ENCODE assay signal across 1 cellular context in genomic region chr16:19108409-19109287, GRCh38.
TF ChIP-seq lines count a peak whose summit lies in the region.

No MANE protein-coding gene starts in this region.

TF ChIP-seq in GM12878, 131 proteins besides CTCF, POLR2A, EP300 and RAD21:
- no peak for TF ChIP-seq EGR1 (IDR thresholded peaks at IDR 0.05; ENCODE audit: borderline replicate concordance in 1 of 2, low read depth in 2 of 2, low read length in 2 of 2)
- no peak for TF ChIP-seq GATAD2B (conservative IDR thresholded peaks at IDR 0.05; ENCODE audit: low read depth)
- TF ChIP-seq HDGF (IDR thresholded peaks at IDR 0.05) = no peak
- TF ChIP-seq JUNB (IDR thresholded peaks at IDR 0.05) = no peak
- TF ChIP-seq NR2C2 (IDR thresholded peaks at IDR 0.05; ENCODE audit: borderline replicate concordance, control insufficient read depth, insufficient read length, low read depth) = no peak
- TF ChIP-seq YY1 (IDR thresholded peaks at IDR 0.05; ENCODE audit: low read depth, low read length) = no peak
- TF ChIP-seq EED (IDR thresholded peaks at IDR 0.05; ENCODE audit: low read depth) = 0 out of 2 replicates have a peak, but pooled peaks have one; percentile 21
- TF ChIP-seq RELB (IDR thresholded peaks at IDR 0.05; ENCODE audit: low read depth) = no peak
- peak; percentile 29; the same call in 1 of the 2 replicates for TF ChIP-seq RUNX3 (IDR thresholded peaks at IDR 0.05; ENCODE audit: low read length)
- no peak for TF ChIP-seq YBX1 (IDR thresholded peaks at IDR 0.05)
- TF ChIP-seq IKZF1 (conservative IDR thresholded peaks at IDR 0.05) = 0 out of 2 replicates have a peak, but pooled peaks have one; percentile 35
- TF ChIP-seq SPI1 (IDR thresholded peaks at IDR 0.05; ENCODE audit: borderline replicate concordance, insufficient read depth, low read depth, low read length) = 0 out of 2 replicates have a peak, but pooled peaks have one; percentile 3
- 0 out of 2 replicates have a peak, but pooled peaks have one; percentile 22 for TF ChIP-seq MTA2 (IDR thresholded peaks at IDR 0.05; ENCODE audit: low read depth)
- TF ChIP-seq MEF2B (IDR thresholded peaks at IDR 0.05; ENCODE audit: partially characterized antibody, poor library complexity, severe bottlenecking) = peak; percentile 82
- no peak for TF ChIP-seq KDM1A (IDR thresholded peaks at IDR 0.05; ENCODE audit: borderline replicate concordance)
- TF ChIP-seq, protein P1, sequence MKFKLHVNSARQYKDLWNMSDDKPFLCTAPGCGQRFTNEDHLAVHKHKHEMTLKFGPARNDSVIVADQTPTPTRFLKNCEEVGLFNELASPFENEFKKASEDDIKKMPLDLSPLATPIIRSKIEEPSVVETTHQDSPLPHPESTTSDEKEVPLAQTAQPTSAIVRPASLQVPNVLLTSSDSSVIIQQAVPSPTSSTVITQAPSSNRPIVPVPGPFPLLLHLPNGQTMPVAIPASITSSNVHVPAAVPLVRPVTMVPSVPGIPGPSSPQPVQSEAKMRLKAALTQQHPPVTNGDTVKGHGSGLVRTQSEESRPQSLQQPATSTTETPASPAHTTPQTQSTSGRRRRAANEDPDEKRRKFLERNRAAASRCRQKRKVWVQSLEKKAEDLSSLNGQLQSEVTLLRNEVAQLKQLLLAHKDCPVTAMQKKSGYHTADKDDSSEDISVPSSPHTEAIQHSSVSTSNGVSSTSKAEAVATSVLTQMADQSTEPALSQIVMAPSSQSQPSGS (IDR thresholded peaks at IDR 0.05; ENCODE audit: low read length) = no peak
- TF ChIP-seq SIN3A (IDR thresholded peaks at IDR 0.05; ENCODE audit: low read depth, low read length) = no peak
- peak in 1 of 2 experiments; percentile 18; a peak in 2 of 4 replicates for TF ChIP-seq IKZF2 (IDR thresholded peaks at IDR 0.05)
- no peak for TF ChIP-seq MTA3 (IDR thresholded peaks at IDR 0.05; ENCODE audit: borderline replicate concordance, low read length)
- TF ChIP-seq REST (IDR thresholded peaks at IDR 0.05; ENCODE audit: low read depth, low read length) = no peak
- TF ChIP-seq TBL1XR1 (IDR thresholded peaks at IDR 0.05; ENCODE audit: low read depth, low read length) = no peak
- no peak for TF ChIP-seq NFYA (IDR thresholded peaks at IDR 0.05; ENCODE audit: borderline replicate concordance, low read depth, low read length)
- TF ChIP-seq RCOR1 (conservative IDR thresholded peaks at IDR 0.05; ENCODE audit: low read depth, low read length) = no peak
- 0 out of 2 replicates have a peak, but pooled peaks have one; percentile 13 for TF ChIP-seq ATF7 (IDR thresholded peaks at IDR 0.05; ENCODE audit: low read depth)
- TF ChIP-seq, protein P2, sequence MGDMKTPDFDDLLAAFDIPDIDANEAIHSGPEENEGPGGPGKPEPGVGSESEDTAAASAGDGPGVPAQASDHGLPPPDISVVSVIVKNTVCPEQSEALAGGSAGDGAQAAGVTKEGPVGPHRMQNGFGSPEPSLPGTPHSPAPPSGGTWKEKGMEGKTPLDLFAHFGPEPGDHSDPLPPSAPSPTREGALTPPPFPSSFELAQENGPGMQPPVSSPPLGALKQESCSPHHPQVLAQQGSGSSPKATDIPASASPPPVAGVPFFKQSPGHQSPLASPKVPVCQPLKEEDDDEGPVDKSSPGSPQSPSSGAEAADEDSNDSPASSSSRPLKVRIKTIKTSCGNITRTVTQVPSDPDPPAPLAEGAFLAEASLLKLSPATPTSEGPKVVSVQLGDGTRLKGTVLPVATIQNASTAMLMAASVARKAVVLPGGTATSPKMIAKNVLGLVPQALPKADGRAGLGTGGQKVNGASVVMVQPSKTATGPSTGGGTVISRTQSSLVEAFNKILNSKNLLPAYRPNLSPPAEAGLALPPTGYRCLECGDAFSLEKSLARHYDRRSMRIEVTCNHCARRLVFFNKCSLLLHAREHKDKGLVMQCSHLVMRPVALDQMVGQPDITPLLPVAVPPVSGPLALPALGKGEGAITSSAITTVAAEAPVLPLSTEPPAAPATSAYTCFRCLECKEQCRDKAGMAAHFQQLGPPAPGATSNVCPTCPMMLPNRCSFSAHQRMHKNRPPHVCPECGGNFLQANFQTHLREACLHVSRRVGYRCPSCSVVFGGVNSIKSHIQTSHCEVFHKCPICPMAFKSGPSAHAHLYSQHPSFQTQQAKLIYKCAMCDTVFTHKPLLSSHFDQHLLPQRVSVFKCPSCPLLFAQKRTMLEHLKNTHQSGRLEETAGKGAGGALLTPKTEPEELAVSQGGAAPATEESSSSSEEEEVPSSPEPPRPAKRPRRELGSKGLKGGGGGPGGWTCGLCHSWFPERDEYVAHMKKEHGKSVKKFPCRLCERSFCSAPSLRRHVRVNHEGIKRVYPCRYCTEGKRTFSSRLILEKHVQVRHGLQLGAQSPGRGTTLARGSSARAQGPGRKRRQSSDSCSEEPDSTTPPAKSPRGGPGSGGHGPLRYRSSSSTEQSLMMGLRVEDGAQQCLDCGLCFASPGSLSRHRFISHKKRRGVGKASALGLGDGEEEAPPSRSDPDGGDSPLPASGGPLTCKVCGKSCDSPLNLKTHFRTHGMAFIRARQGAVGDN (IDR thresholded peaks at IDR 0.05) = 0 out of 2 replicates have a peak, but pooled peaks have one; percentile 34
- TF ChIP-seq BHLHE40 (IDR thresholded peaks at IDR 0.05; ENCODE audit: borderline replicate concordance in 1 of 2, low read depth in 2 of 2, low read length in 1 of 2) = no peak
